18 cellular contexts compared by ENCODE assay signal in genomic region chr3:110062711-110063110, GRCh38.
DNase-seq lines count a peak whose midpoint lies in the region; ATAC-seq, FAIRE-seq and TF ChIP-seq lines count a peak whose summit lies in the region.
"Had no signal": no experiment of that assay in that cellular context is flagged by ENCODE, and none has a peak within 500 bp of the region (broad histone marks: within the 10 kb centered on the region; RNA-seq: fewer than 3 reads in every experiment).

No MANE protein-coding gene starts in this region.

- H3K36me3 ChIP-seq in adipocyte (ENCODE audit: control insufficient read depth, insufficient read depth, low read length, severe bottlenecking) (no peaks in the 10 kb centered on the region), pancreas (no peaks in the 10 kb centered on the region)

- H3K9ac ChIP-seq in adipocyte (ENCODE audit: low read length): no peak overlapping the region

- no peak overlapping the region for H3K4me3 Mint-ChIP-seq in stimulated activated memory B cell treated with anti-CD40 and anti-IgM and Interleukin-4, amounts not matched to agents 10 μg/mL and 1 μg/mL and 100 μg/mL, for 72 hours
- H3K4me3 Mint-ChIP-seq: B cell; CD4-positive, alpha-beta memory T cell had no signal

- H3K36me3 Mint-ChIP-seq in stimulated activated memory B cell treated with anti-CD40 and anti-IgM and Interleukin-4, amounts not matched to agents 10 μg/mL and 1 μg/mL and 100 μg/mL, for 72 hours: no peaks in the 10 kb centered on the region
- H3K36me3 Mint-ChIP-seq: CD4-positive, alpha-beta memory T cell had no signal

- H3K4me3 ChIP-seq in adipocyte (ENCODE audit: low read length): no peak overlapping the region
- no peak overlapping the region for H3K4me3 ChIP-seq in pancreas

- ATAC-seq in pancreas (no peak), HG03442 (IDR thresholded peaks at IDR 0.05; ENCODE audit: unreplicated experiment) (no peak)
- ATAC-seq in stimulated activated memory B cell treated with anti-CD40 and anti-IgM and Interleukin-4, amounts not matched to agents 10 μg/mL and 1 μg/mL and 100 μg/mL, for 72 hours: no peak

- H3K4me1 Mint-ChIP-seq in stimulated activated memory B cell treated with anti-CD40 and anti-IgM and Interleukin-4, amounts not matched to agents 10 μg/mL and 1 μg/mL and 100 μg/mL, for 72 hours: no peaks in the 10 kb centered on the region
- H3K4me1 Mint-ChIP-seq: B cell; CD4-positive, alpha-beta memory T cell had no signal

- H3K9me3 ChIP-seq in adipocyte (ENCODE audit: control insufficient read depth, low read length) (no peaks in the 10 kb centered on the region), pancreas (no peaks in the 10 kb centered on the region)

- peak; percentile 38 for DNase-seq in AG09319 (ENCODE audit: extremely low read depth, low read depth)
- peak; percentile 15 for DNase-seq in GM03348 (ENCODE audit: low spot score)
- DNase-seq in adipocyte (ENCODE audit: low read depth): peak; percentile 68
- peak; percentile 71 for DNase-seq in fibroblast of peridontal ligament (ENCODE audit: extremely low read depth)
- no peak for DNase-seq in pancreas
- DNase-seq in DMS53 treated with DMSO at 0.1 percent for 48 hours (lab: John Stamatoyannopoulos, UW; ENCODE audit: unreplicated experiment): no peak
- DNase-seq: CD4-positive, alpha-beta memory T cell; DMS153; DND-41; IMR-90; KBM-7 had no signal

- no peaks in the 10 kb centered on the region for H3K27me3 ChIP-seq in adipocyte (replicated peaks; ENCODE audit: control insufficient read depth, insufficient read depth, low read length)
- H3K27me3 ChIP-seq in pancreas: no peaks in the 10 kb centered on the region

- no peak overlapping the region for H3K27ac ChIP-seq in pancreas
- H3K27ac ChIP-seq: 22Rv1, C4-2B had no signal

- FAIRE-seq in pancreas (lab: Jason Lieb, UNC): no peak
- FAIRE-seq: GM12892, H54 had no signal

- H3K4me1 ChIP-seq in adipocyte (ENCODE audit: control insufficient read depth, insufficient read depth, low read length) (no peaks in the 10 kb centered on the region), pancreas (no peaks in the 10 kb centered on the region)

- TF ChIP-seq CTCF in AG09319 (IDR thresholded peaks at IDR 0.05; ENCODE audit: low read depth, low read length): no peak
- no peak for TF ChIP-seq CTCF in pancreas (IDR thresholded peaks at IDR 0.05)

- H3K9me3 Mint-ChIP-seq in stimulated activated memory B cell treated with anti-CD40 and anti-IgM and Interleukin-4, amounts not matched to agents 10 μg/mL and 1 μg/mL and 100 μg/mL, for 72 hours: no peaks in the 10 kb centered on the region
- H3K9me3 Mint-ChIP-seq: CD4-positive, alpha-beta memory T cell had no signal

- intact Hi-C loops in pancreas (cut with DNase I): no loop called here

- no peak overlapping the region for H3K27ac Mint-ChIP-seq in stimulated activated memory B cell treated with anti-CD40 and anti-IgM and Interleukin-4, amounts not matched to agents 10 μg/mL and 1 μg/mL and 100 μg/mL, for 72 hours
- H3K27ac Mint-ChIP-seq: B cell; CD4-positive, alpha-beta memory T cell had no signal

- H3K27me3 Mint-ChIP-seq in stimulated activated memory B cell treated with anti-CD40 and anti-IgM and Interleukin-4, amounts not matched to agents 10 μg/mL and 1 μg/mL and 100 μg/mL, for 72 hours: no peaks in the 10 kb centered on the region
- H3K27me3 Mint-ChIP-seq: B cell had no signal

Comparison
In these comparisons a context has a peak if more than half of its experiments do, and no peak if none do; other contexts are left out.
1. DNase-seq: peak in AG09319 (single experiment), GM03348 (single experiment), adipocyte (single experiment) and fibroblast of peridontal ligament (single experiment); none in pancreas (0 of 6) and DMS53 treated with DMSO at 0.1 percent for 48 hours (single experiment).